1 cellular context compared by ENCODE assay signal in genomic region chr6:3906191-3907019, GRCh38.
TF ChIP-seq lines count a peak whose summit lies in the region.

No MANE protein-coding gene starts in this region.

TF ChIP-seq in HepG2, 621 proteins besides CTCF, POLR2A, EP300 and RAD21 (continued from another document and continues in another):
- peak; percentile 92 for TF ChIP-seq NFAT5 (CRISPR knock-in tag; IDR thresholded peaks at IDR 0.05)
- TF ChIP-seq IKZF5 (CRISPR knock-in tag; IDR thresholded peaks at IDR 0.05): peak; percentile 90; the same call in 1 of the 2 replicates
- no peak for TF ChIP-seq PHF5A (CRISPR knock-in tag; IDR thresholded peaks at IDR 0.05; ENCODE audit: low read depth, unreplicated experiment)
- peak; percentile 64 for TF ChIP-seq ZNF224 (CRISPR knock-in tag; IDR thresholded peaks at IDR 0.05)
- no peak for TF ChIP-seq CREB1 (IDR thresholded peaks at IDR 0.05)
- peak; percentile 50; the same call in 1 of the 2 replicates for TF ChIP-seq CREB1 (CRISPR knock-in tag; IDR thresholded peaks at IDR 0.05)
- TF ChIP-seq PRMT3 (CRISPR knock-in tag; IDR thresholded peaks at IDR 0.05; ENCODE audit: borderline replicate concordance, low read depth): peak; percentile 82; the same call in 1 of the 2 replicates
- TF ChIP-seq ZNF598 (CRISPR knock-in tag; IDR thresholded peaks at IDR 0.05; ENCODE audit: borderline replicate concordance): peak; percentile 96; the same call in 1 of the 2 replicates
- no peak for TF ChIP-seq DDIT3 (CRISPR knock-in tag; IDR thresholded peaks at IDR 0.05)
- TF ChIP-seq GATAD1 (CRISPR knock-in tag; IDR thresholded peaks at IDR 0.05): peak; percentile 69; the same call in 1 of the 2 replicates
- no peak for TF ChIP-seq GRHL1 (CRISPR knock-in tag; conservative IDR thresholded peaks at IDR 0.05)
- peak; percentile 73; the same call in 1 of the 2 replicates for TF ChIP-seq ZNF280D (CRISPR knock-in tag; IDR thresholded peaks at IDR 0.05)
- TF ChIP-seq ZNF687 (CRISPR knock-in tag; IDR thresholded peaks at IDR 0.05): peak; percentile 99
- peak; percentile 87; the same call in 1 of the 2 replicates for TF ChIP-seq ZNF367 (CRISPR knock-in tag; IDR thresholded peaks at IDR 0.05; ENCODE audit: borderline replicate concordance)
- TF ChIP-seq THYN1 (CRISPR knock-in tag; IDR thresholded peaks at IDR 0.05; ENCODE audit: borderline replicate concordance, low read depth): no peak
- no peak; the same call in 1 of the 2 replicates for TF ChIP-seq HNF1A (IDR thresholded peaks at IDR 0.05; ENCODE audit: low read depth)
- TF ChIP-seq HNF1A (CRISPR knock-in tag; IDR thresholded peaks at IDR 0.05; ENCODE audit: borderline replicate concordance): peak; percentile 73; the same call in 1 of the 2 replicates
- TF ChIP-seq ZNF597 (CRISPR knock-in tag; IDR thresholded peaks at IDR 0.05): no peak
- peak; percentile 47; the same call in 1 of the 2 replicates for TF ChIP-seq ZNF567 (CRISPR knock-in tag; IDR thresholded peaks at IDR 0.05; ENCODE audit: borderline replicate concordance)
- TF ChIP-seq CERS6 (CRISPR knock-in tag; IDR thresholded peaks at IDR 0.05): no peak
- peak; percentile 88; the same call in 1 of the 2 replicates for TF ChIP-seq KDM4B (CRISPR knock-in tag; IDR thresholded peaks at IDR 0.05)
- TF ChIP-seq KAT2B (IDR thresholded peaks at IDR 0.05; ENCODE audit: borderline replicate concordance, low read depth, low read length): no peak
- no peak for TF ChIP-seq NR3C1 (CRISPR knock-in tag; IDR thresholded peaks at IDR 0.05)
- TF ChIP-seq SRY (CRISPR knock-in tag; IDR thresholded peaks at IDR 0.05): peak; percentile 67; the same call in 1 of the 2 replicates
- peak; percentile 76; the same call in 1 of the 2 replicates for TF ChIP-seq DMAP1 (CRISPR knock-in tag; IDR thresholded peaks at IDR 0.05)
- TF ChIP-seq ZBTB1 (CRISPR knock-in tag; IDR thresholded peaks at IDR 0.05; ENCODE audit: borderline replicate concordance): no peak
- no peak for TF ChIP-seq TRIM24 (CRISPR knock-in tag; IDR thresholded peaks at IDR 0.05)
- TF ChIP-seq ZSCAN5A (CRISPR knock-in tag; IDR thresholded peaks at IDR 0.05; ENCODE audit: borderline replicate concordance): no peak
- 0 out of 2 replicates have a peak, but pooled peaks have one; percentile 44 for TF ChIP-seq NAIF1 (CRISPR knock-in tag; IDR thresholded peaks at IDR 0.05; ENCODE audit: borderline replicate concordance)
